Comparison of ENCODE assay signal across 1 cellular context in the genomic region with DNA sequence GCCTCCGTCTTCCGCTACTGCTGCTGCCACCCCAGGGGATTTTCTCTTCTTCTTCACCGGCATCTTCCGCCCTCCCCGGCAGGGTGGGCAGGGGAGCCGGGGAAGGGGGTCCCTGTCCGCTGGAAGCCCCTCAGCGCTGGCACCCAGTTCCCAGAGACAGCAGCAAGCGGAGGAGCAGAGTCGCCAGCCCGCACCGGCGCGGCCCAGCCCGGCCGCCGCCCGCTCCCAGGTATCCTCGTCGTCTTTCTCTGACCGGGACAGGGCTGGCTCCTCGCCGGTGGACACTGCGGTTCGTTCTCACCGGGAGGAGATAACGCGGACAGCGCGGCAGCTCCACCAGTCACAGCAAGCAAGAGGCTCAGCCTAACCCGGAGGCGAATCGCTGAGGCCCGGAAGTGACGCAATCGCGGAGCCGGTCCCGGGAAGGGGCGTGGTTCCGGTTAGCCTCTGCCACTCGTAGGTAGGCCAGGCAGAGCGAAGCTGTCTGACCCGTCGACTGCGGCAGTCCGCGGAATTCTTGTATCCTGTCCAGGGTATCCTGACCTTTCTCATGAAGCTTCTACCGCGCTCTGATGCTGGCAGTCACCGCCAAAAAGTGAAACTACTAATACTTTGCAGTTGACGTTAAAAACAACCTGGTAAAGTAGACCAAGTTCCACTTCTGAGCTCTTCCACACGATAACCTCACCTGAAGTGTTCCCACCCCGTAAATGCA.
TF ChIP-seq lines count a peak whose summit lies in the region.

Gene DCUN1D5, minus strand, starts transcription at position 351 of the 715 bp plus-strand sequence. Its CDS starts 288 bp downstream, at position 63.

TF ChIP-seq in HepG2, 621 proteins besides CTCF, POLR2A, EP300 and RAD21 (continued from another document and continues in another):
- TF ChIP-seq JARID2 (CRISPR knock-in tag; IDR thresholded peaks at IDR 0.05; ENCODE audit: insufficient replicate concordance): peak; percentile 56
- TF ChIP-seq, protein P1, sequence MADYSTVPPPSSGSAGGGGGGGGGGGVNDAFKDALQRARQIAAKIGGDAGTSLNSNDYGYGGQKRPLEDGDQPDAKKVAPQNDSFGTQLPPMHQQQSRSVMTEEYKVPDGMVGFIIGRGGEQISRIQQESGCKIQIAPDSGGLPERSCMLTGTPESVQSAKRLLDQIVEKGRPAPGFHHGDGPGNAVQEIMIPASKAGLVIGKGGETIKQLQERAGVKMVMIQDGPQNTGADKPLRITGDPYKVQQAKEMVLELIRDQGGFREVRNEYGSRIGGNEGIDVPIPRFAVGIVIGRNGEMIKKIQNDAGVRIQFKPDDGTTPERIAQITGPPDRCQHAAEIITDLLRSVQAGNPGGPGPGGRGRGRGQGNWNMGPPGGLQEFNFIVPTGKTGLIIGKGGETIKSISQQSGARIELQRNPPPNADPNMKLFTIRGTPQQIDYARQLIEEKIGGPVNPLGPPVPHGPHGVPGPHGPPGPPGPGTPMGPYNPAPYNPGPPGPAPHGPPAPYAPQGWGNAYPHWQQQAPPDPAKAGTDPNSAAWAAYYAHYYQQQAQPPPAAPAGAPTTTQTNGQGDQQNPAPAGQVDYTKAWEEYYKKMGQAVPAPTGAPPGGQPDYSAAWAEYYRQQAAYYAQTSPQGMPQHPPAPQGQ (CRISPR knock-in tag; IDR thresholded peaks at IDR 0.05; ENCODE audit: borderline replicate concordance): no peak
- no peak for TF ChIP-seq HOXD1 (CRISPR knock-in tag; IDR thresholded peaks at IDR 0.05)
- peak; percentile 63 for TF ChIP-seq GATAD2A (CRISPR knock-in tag; IDR thresholded peaks at IDR 0.05)
- peak; percentile 94 for TF ChIP-seq PHF20 (CRISPR knock-in tag; IDR thresholded peaks at IDR 0.05)
- TF ChIP-seq, protein P2, sequence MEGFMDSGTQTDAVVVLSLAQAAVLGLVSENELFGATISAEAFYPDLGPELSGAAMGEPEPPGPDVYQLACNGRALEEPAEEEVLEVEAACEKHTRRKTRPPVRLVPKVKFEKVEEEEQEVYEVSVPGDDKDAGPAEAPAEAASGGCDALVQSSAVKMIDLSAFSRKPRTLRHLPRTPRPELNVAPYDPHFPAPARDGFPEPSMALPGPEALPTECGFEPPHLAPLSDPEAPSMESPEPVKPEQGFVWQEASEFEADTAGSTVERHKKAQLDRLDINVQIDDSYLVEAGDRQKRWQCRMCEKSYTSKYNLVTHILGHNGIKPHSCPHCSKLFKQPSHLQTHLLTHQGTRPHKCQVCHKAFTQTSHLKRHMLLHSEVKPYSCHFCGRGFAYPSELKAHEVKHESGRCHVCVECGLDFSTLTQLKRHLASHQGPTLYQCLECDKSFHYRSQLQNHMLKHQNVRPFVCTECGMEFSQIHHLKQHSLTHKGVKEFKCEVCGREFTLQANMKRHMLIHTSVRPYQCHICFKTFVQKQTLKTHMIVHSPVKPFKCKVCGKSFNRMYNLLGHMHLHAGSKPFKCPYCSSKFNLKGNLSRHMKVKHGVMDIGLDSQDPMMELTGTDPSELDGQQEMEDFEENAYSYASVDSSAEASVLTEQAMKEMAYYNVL (CRISPR knock-in tag; IDR thresholded peaks at IDR 0.05; ENCODE audit: borderline replicate concordance): no peak
- TF ChIP-seq CCDC6 (CRISPR knock-in tag; IDR thresholded peaks at IDR 0.05): peak; percentile 10; the same call in 1 of the 2 replicates
- TF ChIP-seq RBM22 (optimal IDR thresholded peaks at IDR 0.05; ENCODE audit: low read length): no peak
- TF ChIP-seq ZNF713 (CRISPR knock-in tag; IDR thresholded peaks at IDR 0.05): peak; percentile 59; the same call in 1 of the 2 replicates
- TF ChIP-seq REPIN1 (CRISPR knock-in tag; IDR thresholded peaks at IDR 0.05; ENCODE audit: borderline replicate concordance, low read depth): peak; percentile 76; the same call in 1 of the 2 replicates
- TF ChIP-seq RARA (CRISPR knock-in tag; IDR thresholded peaks at IDR 0.05): peak; percentile 12; the same call in 1 of the 2 replicates
- TF ChIP-seq, protein P3, sequence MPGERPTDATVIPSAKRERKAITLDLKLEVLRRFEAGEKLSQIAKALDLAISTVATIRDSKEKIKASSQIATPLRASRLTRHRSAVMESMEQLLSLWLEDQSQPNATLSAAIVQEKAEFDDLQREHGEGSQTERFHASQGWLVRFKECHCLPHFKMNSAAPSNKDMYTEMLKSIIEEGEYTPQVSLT (CRISPR knock-in tag; IDR thresholded peaks at IDR 0.05; ENCODE audit: borderline replicate concordance, low read depth): no peak; the same call in 1 of the 2 replicates
- 0 out of 2 replicates have a peak, but pooled peaks have one; percentile 36 for TF ChIP-seq ZNF776 (CRISPR knock-in tag; IDR thresholded peaks at IDR 0.05)
- peak; percentile 59; the same call in 1 of the 2 replicates for TF ChIP-seq ZNF709 (CRISPR knock-in tag; IDR thresholded peaks at IDR 0.05)
- TF ChIP-seq, protein P4, sequence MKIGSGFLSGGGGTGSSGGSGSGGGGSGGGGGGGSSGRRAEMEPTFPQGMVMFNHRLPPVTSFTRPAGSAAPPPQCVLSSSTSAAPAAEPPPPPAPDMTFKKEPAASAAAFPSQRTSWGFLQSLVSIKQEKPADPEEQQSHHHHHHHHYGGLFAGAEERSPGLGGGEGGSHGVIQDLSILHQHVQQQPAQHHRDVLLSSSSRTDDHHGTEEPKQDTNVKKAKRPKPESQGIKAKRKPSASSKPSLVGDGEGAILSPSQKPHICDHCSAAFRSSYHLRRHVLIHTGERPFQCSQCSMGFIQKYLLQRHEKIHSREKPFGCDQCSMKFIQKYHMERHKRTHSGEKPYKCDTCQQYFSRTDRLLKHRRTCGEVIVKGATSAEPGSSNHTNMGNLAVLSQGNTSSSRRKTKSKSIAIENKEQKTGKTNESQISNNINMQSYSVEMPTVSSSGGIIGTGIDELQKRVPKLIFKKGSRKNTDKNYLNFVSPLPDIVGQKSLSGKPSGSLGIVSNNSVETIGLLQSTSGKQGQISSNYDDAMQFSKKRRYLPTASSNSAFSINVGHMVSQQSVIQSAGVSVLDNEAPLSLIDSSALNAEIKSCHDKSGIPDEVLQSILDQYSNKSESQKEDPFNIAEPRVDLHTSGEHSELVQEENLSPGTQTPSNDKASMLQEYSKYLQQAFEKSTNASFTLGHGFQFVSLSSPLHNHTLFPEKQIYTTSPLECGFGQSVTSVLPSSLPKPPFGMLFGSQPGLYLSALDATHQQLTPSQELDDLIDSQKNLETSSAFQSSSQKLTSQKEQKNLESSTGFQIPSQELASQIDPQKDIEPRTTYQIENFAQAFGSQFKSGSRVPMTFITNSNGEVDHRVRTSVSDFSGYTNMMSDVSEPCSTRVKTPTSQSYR (CRISPR knock-in tag; IDR thresholded peaks at IDR 0.05; ENCODE audit: borderline replicate concordance): no peak
- peak; percentile 87 for TF ChIP-seq MAX (IDR thresholded peaks at IDR 0.05)
- no peak for TF ChIP-seq LRRFIP1 (CRISPR knock-in tag; conservative IDR thresholded peaks at IDR 0.05)
- no peak for TF ChIP-seq ZNF616 (CRISPR knock-in tag; IDR thresholded peaks at IDR 0.05; ENCODE audit: low read depth)
- TF ChIP-seq GZF1 (CRISPR knock-in tag; IDR thresholded peaks at IDR 0.05): peak; percentile 44; the same call in 1 of the 2 replicates
- TF ChIP-seq ZBTB20 (CRISPR knock-in tag; IDR thresholded peaks at IDR 0.05; ENCODE audit: borderline replicate concordance, low read depth): peak; percentile 44; the same call in 1 of the 2 replicates
- TF ChIP-seq HNRNPUL1 (IDR thresholded peaks at IDR 0.05; ENCODE audit: low read depth, low read length): no peak
- no peak for TF ChIP-seq KDM6A (CRISPR knock-in tag; IDR thresholded peaks at IDR 0.05; ENCODE audit: low read depth)
- peak; percentile 70 for TF ChIP-seq IRF9 (CRISPR knock-in tag; IDR thresholded peaks at IDR 0.05; ENCODE audit: borderline replicate concordance)
- no peak for TF ChIP-seq SRSF4 (IDR thresholded peaks at IDR 0.05; ENCODE audit: low read depth, low read length, poor library complexity, severe bottlenecking)
- peak; percentile 73 for TF ChIP-seq BCL3 (CRISPR knock-in tag; IDR thresholded peaks at IDR 0.05)
- TF ChIP-seq POLR2AphosphoS5 (IDR thresholded peaks at IDR 0.05; ENCODE audit: low read depth, low read length): peak; percentile 79
- TF ChIP-seq, protein P5, sequence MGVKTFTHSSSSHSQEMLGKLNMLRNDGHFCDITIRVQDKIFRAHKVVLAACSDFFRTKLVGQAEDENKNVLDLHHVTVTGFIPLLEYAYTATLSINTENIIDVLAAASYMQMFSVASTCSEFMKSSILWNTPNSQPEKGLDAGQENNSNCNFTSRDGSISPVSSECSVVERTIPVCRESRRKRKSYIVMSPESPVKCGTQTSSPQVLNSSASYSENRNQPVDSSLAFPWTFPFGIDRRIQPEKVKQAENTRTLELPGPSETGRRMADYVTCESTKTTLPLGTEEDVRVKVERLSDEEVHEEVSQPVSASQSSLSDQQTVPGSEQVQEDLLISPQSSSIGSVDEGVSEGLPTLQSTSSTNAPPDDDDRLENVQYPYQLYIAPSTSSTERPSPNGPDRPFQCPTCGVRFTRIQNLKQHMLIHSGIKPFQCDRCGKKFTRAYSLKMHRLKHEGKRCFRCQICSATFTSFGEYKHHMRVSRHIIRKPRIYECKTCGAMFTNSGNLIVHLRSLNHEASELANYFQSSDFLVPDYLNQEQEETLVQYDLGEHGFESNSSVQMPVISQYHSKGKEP (CRISPR knock-in tag; IDR thresholded peaks at IDR 0.05): no peak
- TF ChIP-seq ZNF674 (CRISPR knock-in tag; IDR thresholded peaks at IDR 0.05; ENCODE audit: low read depth): 0 out of 2 replicates have a peak, but pooled peaks have one; percentile 53
- no peak for TF ChIP-seq SNAPC4 (CRISPR knock-in tag; IDR thresholded peaks at IDR 0.05)
- TF ChIP-seq NPAS2 (CRISPR knock-in tag; IDR thresholded peaks at IDR 0.05; ENCODE audit: borderline replicate concordance): no peak
- TF ChIP-seq ZNF660 (CRISPR knock-in tag; IDR thresholded peaks at IDR 0.05; ENCODE audit: borderline replicate concordance, low read depth): no peak
